ENCODE assay signal across 8 cellular contexts in the genomic region with DNA sequence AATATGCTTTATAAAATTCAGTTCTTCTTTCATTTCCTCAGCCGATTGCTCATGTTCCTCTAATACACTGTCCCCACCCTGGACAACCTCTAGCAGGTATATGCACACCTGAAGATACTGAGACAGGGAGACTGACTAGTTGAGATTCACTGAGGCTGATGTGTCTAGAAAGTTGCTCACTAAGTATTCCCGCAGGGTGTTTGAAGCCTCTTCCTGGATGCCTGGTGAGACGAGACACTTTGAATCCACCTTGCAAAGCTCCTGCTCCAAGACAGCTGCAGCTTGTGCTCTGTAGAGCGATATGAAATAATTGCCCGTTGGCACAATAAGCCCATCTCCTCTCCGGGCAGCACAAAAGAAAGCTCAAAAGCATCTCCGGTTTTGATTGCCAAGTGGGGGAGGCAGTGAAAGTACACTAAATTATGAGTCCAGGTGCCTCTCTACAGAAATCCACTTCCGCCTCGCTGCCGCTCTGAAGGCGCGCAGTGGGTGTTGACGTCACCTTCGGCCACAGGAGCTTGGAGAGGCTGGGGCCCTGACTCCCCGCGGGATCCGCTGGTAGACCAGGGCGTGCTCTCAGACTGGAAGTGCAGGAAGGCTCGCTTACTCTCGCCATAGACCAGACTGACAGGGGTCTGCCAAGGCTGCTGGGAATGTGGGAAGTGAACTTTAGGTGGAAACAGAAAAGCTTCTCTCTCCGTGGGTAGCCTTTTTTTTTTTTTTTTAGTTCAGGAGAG. TPM values are rescaled to one million over a fixed set of nuclear protein-coding genes. Genes with fewer than 3 reads are reported as not detected.
DNase-seq lines count a peak whose midpoint lies in the region; ATAC-seq and TF ChIP-seq lines count a peak whose summit lies in the region.

No MANE protein-coding gene starts in this region.

- H3K4me3 ChIP-seq in neuronal stem cell (ENCODE audit: low read length in 2 of 2) (no peak overlapping the region), suprapubic skin (peak overlapping the region; percentile 46)

- TF ChIP-seq CTCF in suprapubic skin (IDR thresholded peaks at IDR 0.05), result no peak

- no peaks in the 10 kb centered on the region for H3K27me3 ChIP-seq in neuronal stem cell (ENCODE audit: control insufficient read depth in 3 of 3, insufficient read depth in 3 of 3, low read depth in 1 of 3, low read length in 3 of 3)
- H3K27me3 ChIP-seq in suprapubic skin, result peaks cover 20% of the 10 kb centered on the region

- H3K36me3 ChIP-seq in neuronal stem cell (replicated peaks in 1 of 2; ENCODE audit: control insufficient read depth in 2 of 2, insufficient read depth in 2 of 2, low read length in 2 of 2) (no peaks in the 10 kb centered on the region), suprapubic skin (no peaks in the 10 kb centered on the region)

- H4K91ac ChIP-seq in neuronal stem cell (ENCODE audit: low read depth, low read length, poor library complexity), result no peak overlapping the region

- no peaks in the 10 kb centered on the region for H3K79me1 ChIP-seq in neuronal stem cell (ENCODE audit: low read depth, low read length)

- no peak overlapping the region for H3K4me2 ChIP-seq in neuronal stem cell (ENCODE audit: insufficient read depth, low read length, poor library complexity, severe bottlenecking)

- H2AK5ac ChIP-seq in neuronal stem cell (ENCODE audit: low read depth, low read length), result no peak overlapping the region

- no peak overlapping the region for H3K4ac ChIP-seq in neuronal stem cell (ENCODE audit: low read length)

- no peak for TF ChIP-seq POLR2A in suprapubic skin (IDR thresholded peaks at IDR 0.05)

- no peak overlapping the region for H4K8ac ChIP-seq in neuronal stem cell (ENCODE audit: low read depth, low read length)

- ATAC-seq in HG03432 (IDR thresholded peaks at IDR 0.05; ENCODE audit: unreplicated experiment) (peak; percentile 98), esophagus mucosa (peak; percentile 91)

- H3K9me3 ChIP-seq in neuronal stem cell (replicated peaks in 1 of 2; ENCODE audit: control insufficient read depth in 2 of 2, insufficient read depth in 1 of 2, low read depth in 1 of 2, low read length in 2 of 2), result no peaks in the 10 kb centered on the region
- H3K9me3 ChIP-seq in suprapubic skin, result no peaks in the 10 kb centered on the region

- no peak overlapping the region for H3K18ac ChIP-seq in neuronal stem cell (ENCODE audit: low read length)

- no peak overlapping the region for H2BK12ac ChIP-seq in neuronal stem cell (ENCODE audit: low read length)

- no peak for TF ChIP-seq EP300 in suprapubic skin (IDR thresholded peaks at IDR 0.05)

- no peak overlapping the region for H2BK15ac ChIP-seq in neuronal stem cell (ENCODE audit: low read length)

- no peak overlapping the region for H3K27ac ChIP-seq in neuronal stem cell (replicated peaks; ENCODE audit: low read length)
- H3K27ac ChIP-seq in suprapubic skin, result no peak overlapping the region

- no peak overlapping the region for H3K14ac ChIP-seq in neuronal stem cell (ENCODE audit: low read length)

- no peak overlapping the region for H2BK120ac ChIP-seq in neuronal stem cell (ENCODE audit: low read depth, low read length)

- no peak overlapping the region for H3K23ac ChIP-seq in neuronal stem cell (ENCODE audit: low read depth, low read length, poor library complexity)

- peak overlapping the region; percentile 68 for H2AFZ ChIP-seq in neuronal stem cell (ENCODE audit: low read length)

- DNase-seq in AG08396 (ENCODE audit: low spot score) (peak; percentile 64), GM19240 (ENCODE audit: insufficient read length, low spot score) (peak; percentile 67), NCI-H526 (lab: John Stamatoyannopoulos, UW) (peak; percentile 88 to 95), neuronal stem cell (ENCODE audit: low spot score) (no peak), suprapubic skin (ENCODE audit: low spot score in 2 of 2) (no peak)
- peak; percentile 28 for DNase-seq in activated CD8-positive, alpha-beta memory T cell treated with anti-CD3 and anti-CD28 coated beads, Interleukin-2, amount 50 U/mL, for 24 hours (ENCODE audit: extremely low read depth)

- no CpG with 5 or more reads among the region's 21 CpGs for WGBS in neuronal stem cell (ENCODE audit: extremely low coverage in 2 of 2, insufficient read length in 2 of 2, insufficient replicate concordance in 1 of 2), 2 donors
- 15% methylated on average over 21 of the region's 21 CpGs for WGBS in suprapubic skin

- H3K9ac ChIP-seq in neuronal stem cell (ENCODE audit: low read depth, low read length, poor library complexity), result no peak overlapping the region

- H2BK5ac ChIP-seq in neuronal stem cell (ENCODE audit: low read length), result no peak overlapping the region

- H3K4me1 ChIP-seq in neuronal stem cell (ENCODE audit: control insufficient read depth in 2 of 2, insufficient read depth in 1 of 2, low read depth in 1 of 2, low read length in 2 of 2), result peaks cover 0 to 4% of the 10 kb centered on the region in 2 donors
- H3K4me1 ChIP-seq in suprapubic skin, result peaks cover 13% of the 10 kb centered on the region

RNA-seq across cellular contexts. Expression of gene GPA33, which starts 46.3 kb away (rescaled TPM):
- not detected for total RNA-seq in esophagus mucosa
- 1.4 TPM for polyA plus RNA-seq in neuronal stem cell (2013, experiment 1 of 2)
- 1.4 TPM for polyA plus RNA-seq in neuronal stem cell (2013, experiment 2 of 2)
- total RNA-seq in suprapubic skin, result under 1 TPM in 1 of 4 donors, not detected in 3; 0.15 TPM

RNA-seq across cellular contexts. Expression of gene STYXL2, which starts 50.0 kb away (rescaled TPM):
- not detected for total RNA-seq in esophagus mucosa
- polyA plus RNA-seq in neuronal stem cell (2013, experiment 1 of 2), result not detected
- polyA plus RNA-seq in neuronal stem cell (2013, experiment 2 of 2), result 0.01 TPM
- under 1 TPM in 1 of 4 donors, not detected in 3; 0.29 TPM for total RNA-seq in suprapubic skin

RNA-seq across cellular contexts. Expression of gene MAEL, which starts 54.8 kb away (rescaled TPM):
- 0.24 TPM for total RNA-seq in esophagus mucosa
- polyA plus RNA-seq in neuronal stem cell (2013, experiment 1 of 2), result 0.57 TPM
- 0.51 TPM for polyA plus RNA-seq in neuronal stem cell (2013, experiment 2 of 2)
- not detected for total RNA-seq in suprapubic skin

Comparison
In these comparisons a context has a peak if more than half of its experiments do, and no peak if none do; other contexts are left out.
1. DNase-seq: peak in AG08396 (single experiment), GM19240 (single experiment), NCI-H526 (2 of 2) and activated CD8-positive, alpha-beta memory T cell treated with anti-CD3 and anti-CD28 coated beads, Interleukin-2, amount 50 U/mL, for 24 hours (single experiment); none in neuronal stem cell (single experiment) and suprapubic skin (0 of 2).